In genomic region chr5:6704361-6704851, GRCh38 we compare ENCODE assay signal across 9 cellular contexts. TPM values are rescaled to one million over a fixed set of nuclear protein-coding genes. Genes with fewer than 3 reads are reported as not detected.
DNase-seq lines count a peak whose midpoint lies in the region; FAIRE-seq and TF ChIP-seq lines count a peak whose summit lies in the region.
"Had no signal": no experiment of that assay in that cellular context is flagged by ENCODE, and none has a peak within 500 bp of the region (broad histone marks: within the 10 kb centered on the region; RNA-seq: fewer than 3 reads in every experiment).

No MANE protein-coding gene starts in this region.

- H3K4me1 ChIP-seq in endothelial cell of umbilical vein (ENCODE audit: control insufficient read depth, extremely low read depth, insufficient read depth, low read length) (no peaks in the 10 kb centered on the region), muscle layer of colon (ENCODE audit: insufficient read depth, low read length) (peaks cover 29% of the 10 kb centered on the region)

- H3K27ac ChIP-seq in endothelial cell of umbilical vein (ENCODE audit: insufficient read depth, low read depth, low read length) (no peak overlapping the region), muscle layer of colon (ENCODE audit: low read depth, low read length) (peak overlapping the region; percentile 74)

- no peak overlapping the region for H3K4me3 Mint-ChIP-seq in activated T-helper 2 cell treated with anti-CD3 and anti-CD28 coated beads, Interferon-gamma antibody, Interleukin-2, Interleukin-4, amounts not matched to agents 10 μg/mL and 5 μg/mL and 100 μg/mL, durations not matched to agents 14 hours and 24 hours and 36 hours (ENCODE audit: low read depth)
- H3K4me3 Mint-ChIP-seq: CD8-positive, alpha-beta memory T cell had no signal

- CTCF ChIA-PET in endothelial cell of umbilical vein (lab: Charles Lee): interaction anchor here (1.4 kb wide), 1 partner anchor 62 kb away, joined by 3 read pairs; no protein-coding TSS in a partner anchor

- H3K27me3 ChIP-seq in endothelial cell of umbilical vein (ENCODE audit: control insufficient read depth in 2 of 2, insufficient read depth in 2 of 2, low read length in 2 of 2): peaks cover 1 to 2% of the 10 kb centered on the region in 2 experiments
- no peaks in the 10 kb centered on the region for H3K27me3 ChIP-seq in muscle layer of colon (ENCODE audit: control insufficient read depth in 1 of 2, insufficient read depth in 2 of 2, low read length in 2 of 2)

- no peak overlapping the region for H3K9ac ChIP-seq in endothelial cell of umbilical vein (replicated peaks; ENCODE audit: extremely low read depth, insufficient read depth, low read length)
- H3K9ac ChIP-seq in muscle layer of colon (ENCODE audit: low read length): peak overlapping the region; percentile 25

- peaks cover 9% of the 10 kb centered on the region for H3K27me3 Mint-ChIP-seq in activated T-helper 2 cell treated with anti-CD3 and anti-CD28 coated beads, Interferon-gamma antibody, Interleukin-2, Interleukin-4, amounts not matched to agents 10 μg/mL and 5 μg/mL and 100 μg/mL, durations not matched to agents 14 hours and 24 hours and 36 hours (ENCODE audit: low read depth)

- H3K9me1 ChIP-seq in endothelial cell of umbilical vein (replicated peaks; ENCODE audit: control insufficient read depth, extremely low read depth, insufficient read depth, low read length): no peaks in the 10 kb centered on the region

- H3K36me3 Mint-ChIP-seq in activated T-helper 2 cell treated with anti-CD3 and anti-CD28 coated beads, Interferon-gamma antibody, Interleukin-2, Interleukin-4, amounts not matched to agents 10 μg/mL and 5 μg/mL and 100 μg/mL, durations not matched to agents 14 hours and 24 hours and 36 hours (ENCODE audit: low read depth): no peaks in the 10 kb centered on the region
- H3K36me3 Mint-ChIP-seq: CD8-positive, alpha-beta memory T cell had no signal

- in situ Hi-C loops in ACHN (cut with HindIII; ENCODE audit: low pct_ligation_motif_present, low pct_unique_long_range_greater_than_20kb, low sequenced_read_pairs): no loop called here

- TF ChIP-seq POLR2A in endothelial cell of umbilical vein (IDR thresholded peaks at IDR 0.05; ENCODE audit: low read depth, low read length): no peak

- intact Hi-C loops in endothelial cell of umbilical vein (cut with micrococcal nuclease): loop anchor here (1.0 kb wide), 1 partner anchor 9 kb away; the partner anchor contains the start of gene TENT4A
- intact Hi-C loops in activated T-helper 2 cell treated with anti-CD3 and anti-CD28 coated beads, Interferon-gamma antibody, Interleukin-2, Interleukin-4, amounts not matched to agents 10 μg/mL and 5 μg/mL and 100 μg/mL, durations not matched to agents 14 hours and 24 hours and 36 hours (cut with micrococcal nuclease): no loop called here

- peak; percentile 12 for DNase-seq in ACHN
- DNase-seq in NOMO-1 treated with dmso at 0.1 percent for 144 hours (lab: John Stamatoyannopoulos, UW; ENCODE audit: unreplicated experiment): peak; percentile 91
- DNase-seq in endothelial cell of umbilical vein (ENCODE audit: low read depth, low spot score): peak; percentile 14
- DNase-seq in activated naive CD4-positive, alpha-beta T cell treated with anti-CD3 and anti-CD28 coated beads, Interleukin-2, amount 50 U/mL, for 16 hours: no peak
- no peak for DNase-seq in occipital lobe (lab: John Stamatoyannopoulos, UW)
- DNase-seq in activated T-helper 2 cell treated with anti-CD3 and anti-CD28 coated beads, Interferon-gamma antibody, Interleukin-2, Interleukin-4, amounts not matched to agents 10 μg/mL and 5 μg/mL and 100 μg/mL, durations not matched to agents 14 hours and 24 hours and 36 hours (ENCODE audit: low spot score): no peak
- DNase-seq in NCI-H1105 treated with DMSO at 0.1 percent for 48 hours (lab: John Stamatoyannopoulos, UW): no peak
- DNase-seq: CD8-positive, alpha-beta memory T cell had no signal

- H3K9me3 Mint-ChIP-seq in activated T-helper 2 cell treated with anti-CD3 and anti-CD28 coated beads, Interferon-gamma antibody, Interleukin-2, Interleukin-4, amounts not matched to agents 10 μg/mL and 5 μg/mL and 100 μg/mL, durations not matched to agents 14 hours and 24 hours and 36 hours: no peaks in the 10 kb centered on the region
- H3K9me3 Mint-ChIP-seq: CD8-positive, alpha-beta memory T cell had no signal

- no peak overlapping the region for H3K4me3 ChIP-seq in endothelial cell of umbilical vein (replicated peaks in 1 of 3; ENCODE audit: insufficient read depth in 1 of 3, low read depth in 1 of 3, low read length in 3 of 3)
- H3K4me3 ChIP-seq in muscle layer of colon (ENCODE audit: low read depth in 1 of 2, low read length in 2 of 2): peak overlapping the region in 1 of 2 donors; percentile 31

- H2AFZ ChIP-seq in endothelial cell of umbilical vein (ENCODE audit: low read depth, low read length): no peak overlapping the region

- dilution Hi-C loops in endothelial cell of umbilical vein (cut with MboI; ENCODE audit: extremely low pct_ligation_motif_present, low sequenced_read_pairs): no loop called here

- no peaks in the 10 kb centered on the region for H4K20me1 ChIP-seq in endothelial cell of umbilical vein (replicated peaks; ENCODE audit: control insufficient read depth, extremely low read depth, insufficient read depth, low read length)

- no peaks in the 10 kb centered on the region for H3K36me3 ChIP-seq in endothelial cell of umbilical vein (ENCODE audit: control insufficient read depth in 2 of 2, extremely low read depth in 1 of 2, insufficient read depth in 2 of 2, low read length in 2 of 2)
- H3K36me3 ChIP-seq in muscle layer of colon (ENCODE audit: insufficient read depth, low read length): no peaks in the 10 kb centered on the region

- H3K79me2 ChIP-seq in endothelial cell of umbilical vein (ENCODE audit: control insufficient read depth, insufficient read depth, low read length): no peaks in the 10 kb centered on the region

- no peak overlapping the region for H3K27ac Mint-ChIP-seq in activated T-helper 2 cell treated with anti-CD3 and anti-CD28 coated beads, Interferon-gamma antibody, Interleukin-2, Interleukin-4, amounts not matched to agents 10 μg/mL and 5 μg/mL and 100 μg/mL, durations not matched to agents 14 hours and 24 hours and 36 hours

- no peak for FAIRE-seq in endothelial cell of umbilical vein (lab: Jason Lieb, UNC)

- TF ChIP-seq CTCF in endothelial cell of umbilical vein (IDR thresholded peaks at IDR 0.05; ENCODE audit: extremely low read depth in 1 of 2, insufficient read depth in 1 of 2, low read depth in 1 of 2, low read length in 2 of 2): no peak

- BruUV-seq in endothelial cell of umbilical vein (replicated peaks; lab: Mats Ljungman, UMichigan): no TSS peak

- POLR2A ChIA-PET in endothelial cell of umbilical vein (lab: Charles Lee): interaction anchor here (0.8 kb wide), 1 partner anchor 9 kb away, joined by 3 read pairs; the partner anchor contains the start of gene TENT4A

- H3K4me1 Mint-ChIP-seq in activated T-helper 2 cell treated with anti-CD3 and anti-CD28 coated beads, Interferon-gamma antibody, Interleukin-2, Interleukin-4, amounts not matched to agents 10 μg/mL and 5 μg/mL and 100 μg/mL, durations not matched to agents 14 hours and 24 hours and 36 hours (ENCODE audit: low read depth): peaks cover 17% of the 10 kb centered on the region
- H3K4me1 Mint-ChIP-seq: CD8-positive, alpha-beta memory T cell had no signal

- H3K9me3 ChIP-seq in endothelial cell of umbilical vein (replicated peaks; ENCODE audit: control insufficient read depth, insufficient read depth, low read length) (no peaks in the 10 kb centered on the region), muscle layer of colon (ENCODE audit: low read length) (no peaks in the 10 kb centered on the region)

- no peak overlapping the region for H3K4me2 ChIP-seq in endothelial cell of umbilical vein (ENCODE audit: insufficient read depth, low read length)

TF ChIP-seq in endothelial cell of umbilical vein, 7 proteins besides CTCF, POLR2A, EP300 and RAD21:
- TF ChIP-seq FOS (IDR thresholded peaks at IDR 0.05; ENCODE audit: borderline replicate concordance, insufficient read depth, low read length) (no peak), JUN (IDR thresholded peaks at IDR 0.05; ENCODE audit: borderline replicate concordance, insufficient read depth, insufficient read length, low read depth) (peak; percentile 4), EZH2 (IDR thresholded peaks at IDR 0.05; ENCODE audit: borderline replicate concordance, low read depth, low read length, severe bottlenecking) (no peak), POLR2AphosphoS5 (IDR thresholded peaks at IDR 0.05; ENCODE audit: insufficient read depth, low read depth, low read length) (no peak), GATA2 (IDR thresholded peaks at IDR 0.05; ENCODE audit: insufficient read depth, insufficient read length, low read depth, low read length) (no peak), MAX (IDR thresholded peaks at IDR 0.05; ENCODE audit: insufficient read depth, insufficient read length) (no peak), MYC (IDR thresholded peaks at IDR 0.05; ENCODE audit: low read depth, low read length) (no peak)

RNA-seq across cellular contexts. Expression of gene TENT4A, which starts 8.8 kb away (rescaled TPM):
- total RNA-seq in endothelial cell of umbilical vein (33.5 and 35.4 TPM in 2 replicates), occipital lobe (20.7 TPM)
- polyA plus RNA-seq in endothelial cell of umbilical vein: 9.7 and 10.2 TPM in 2 replicates
- 6.0 and 6.7 TPM in 2 replicates for polyA plus RNA-seq in endothelial cell of umbilical vein (2011; cell fraction: cytosol; rRNA removed)
- polyA plus RNA-seq in endothelial cell of umbilical vein (2011; cell fraction: nucleus; rRNA removed): 67.8 and 80.5 TPM in 2 replicates
- polyA plus RNA-seq in endothelial cell of umbilical vein (2012): 14.8 and 15.8 TPM in 2 replicates
- 17.9 and 28.2 TPM in 2 replicates for polyA minus RNA-seq in endothelial cell of umbilical vein
- polyA minus RNA-seq in endothelial cell of umbilical vein (2011; cell fraction: cytosol; rRNA and poly(A)+ RNA removed): 21.2 TPM
- polyA minus RNA-seq in endothelial cell of umbilical vein (2011; cell fraction: nucleus; rRNA and poly(A)+ RNA removed): 36.3 and 48.9 TPM in 2 replicates
- total RNA-seq in activated T-helper 2 cell treated with anti-CD3 and anti-CD28 coated beads, Interferon-gamma antibody, Interleukin-2, Interleukin-4, amounts not matched to agents 10 μg/mL and 5 μg/mL and 100 μg/mL, durations not matched to agents 14 hours and 24 hours and 36 hours: 39.4 and 40.1 TPM in 2 replicates

Comparison
In these comparisons a context has a peak if more than half of its experiments do, and no peak if none do; other contexts are left out.
1. DNase-seq: peak in ACHN (single experiment), NOMO-1 treated with dmso at 0.1 percent for 144 hours (single experiment) and endothelial cell of umbilical vein (single experiment); none in activated naive CD4-positive, alpha-beta T cell treated with anti-CD3 and anti-CD28 coated beads, Interleukin-2, amount 50 U/mL, for 16 hours (single experiment), occipital lobe (single experiment), activated T-helper 2 cell treated with anti-CD3 and anti-CD28 coated beads, Interferon-gamma antibody, Interleukin-2, Interleukin-4, amounts not matched to agents 10 μg/mL and 5 μg/mL and 100 μg/mL, durations not matched to agents 14 hours and 24 hours and 36 hours (single experiment) and NCI-H1105 treated with DMSO at 0.1 percent for 48 hours (single experiment).